1 cellular context compared by ENCODE assay signal in the genomic region with DNA sequence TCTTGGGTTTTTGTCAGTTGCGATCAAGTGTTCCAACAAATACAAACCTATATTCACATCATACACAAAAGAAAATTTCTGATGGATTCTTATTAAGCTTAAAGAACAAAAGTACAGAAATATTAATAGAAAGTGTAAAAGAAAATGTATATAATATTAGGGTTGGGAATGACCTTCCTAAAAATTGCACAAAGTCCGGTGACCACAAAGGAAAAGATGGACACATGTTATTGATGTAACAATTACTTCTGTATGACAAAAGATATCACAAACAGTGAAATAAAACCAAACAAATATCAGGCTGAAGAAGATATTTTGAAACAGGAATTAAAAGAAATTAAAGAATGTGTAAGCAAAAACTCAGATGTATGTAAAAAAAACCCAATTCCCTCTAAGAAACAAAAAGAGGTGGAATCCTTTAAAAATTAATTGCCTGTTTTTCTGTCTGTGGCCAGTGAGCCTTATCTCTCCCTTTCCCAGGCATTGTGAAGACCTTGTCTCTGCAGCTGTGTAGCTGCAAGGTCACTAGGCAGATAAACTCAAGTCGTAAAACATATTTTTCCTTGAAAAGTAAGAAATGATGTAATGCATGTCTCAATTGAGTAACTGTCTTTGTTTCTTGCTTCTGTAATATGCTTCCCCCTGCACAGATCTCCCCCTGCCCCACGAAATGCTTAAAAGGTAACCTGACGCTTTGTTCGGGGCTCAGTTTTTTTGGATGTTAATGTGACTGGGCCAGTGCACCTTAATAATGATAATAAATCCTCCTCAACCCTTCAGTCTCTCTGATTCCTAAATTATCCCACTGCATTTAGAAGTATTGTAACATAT.
TF ChIP-seq lines count a peak whose summit lies in the region.

No MANE protein-coding gene starts in this region.

TF ChIP-seq in K562, 482 proteins besides CTCF, POLR2A, EP300 and RAD21 (continues in another document):
- TF ChIP-seq ZNF316 (IDR thresholded peaks at IDR 0.05) (peak; percentile 66), SP1 (CRISPR knock-in tag; IDR thresholded peaks at IDR 0.05) (peak; percentile 58), CEBPG (CRISPR knock-in tag; IDR thresholded peaks at IDR 0.05) (peak; percentile 95), CEBPG (tag; conservative IDR thresholded peaks at IDR 0.05 in 1 of 2, IDR thresholded peaks at IDR 0.05 in 1 of 2) (peak; percentile 95 to 98), CCNT2 (IDR thresholded peaks at IDR 0.05; ENCODE audit: borderline replicate concordance, extremely low read depth, insufficient read length, low read depth, low read length) (peak; percentile 71), BCOR (IDR thresholded peaks at IDR 0.05) (peak; percentile 67), ZFPM2 (CRISPR knock-in tag; IDR thresholded peaks at IDR 0.05) (no peak), ZSCAN32 (CRISPR knock-in tag; IDR thresholded peaks at IDR 0.05) (peak; percentile 80; the same call in 1 of the 2 replicates), PHB2 (IDR thresholded peaks at IDR 0.05; ENCODE audit: low read depth) (no peak), MAZ (CRISPR knock-in tag; conservative IDR thresholded peaks at IDR 0.05 in 1 of 2, IDR thresholded peaks at IDR 0.05 in 1 of 2) (no peak; a peak in 1 of 4 replicates), ZNF384 (IDR thresholded peaks at IDR 0.05; ENCODE audit: low read depth, low read length) (no peak), SMARCA4 (IDR thresholded peaks at IDR 0.05) (peak; percentile 97), RBBP5 (IDR thresholded peaks at IDR 0.05; ENCODE audit: borderline replicate concordance, insufficient read depth, low read length, poor library complexity, severe bottlenecking) (no peak), ZZZ3 (IDR thresholded peaks at IDR 0.05) (no peak), ZNF121 (CRISPR knock-in tag; conservative IDR thresholded peaks at IDR 0.05) (no peak), TAF7 (tag; IDR thresholded peaks at IDR 0.05) (peak; percentile 5; the same call in 1 of the 2 replicates), ZBTB8A (IDR thresholded peaks at IDR 0.05; ENCODE audit: partially characterized antibody) (no peak), TEAD1 (CRISPR knock-in tag; IDR thresholded peaks at IDR 0.05) (peak in 1 of 2 experiments; percentile 2; a peak in 2 of 4 replicates), RBM25 (IDR thresholded peaks at IDR 0.05; ENCODE audit: low read depth, low read length, severe bottlenecking) (no peak), TBL1XR1 (IDR thresholded peaks at IDR 0.05; ENCODE audit: low read length in 2 of 2) (peak; percentile 65 to 96; a peak in 2 of 4 replicates), ZKSCAN8 (CRISPR knock-in tag; IDR thresholded peaks at IDR 0.05) (peak; percentile 61; the same call in 1 of the 2 replicates), EZH2 (IDR thresholded peaks at IDR 0.05; ENCODE audit: borderline replicate concordance, low read depth, low read length) (no peak), YY1 (IDR thresholded peaks at IDR 0.05; ENCODE audit: borderline replicate concordance in 1 of 3, control insufficient read depth in 1 of 3, extremely low read depth in 1 of 3, insufficient read depth in 3 of 3, insufficient read length in 1 of 3, insufficient replicate concordance in 2 of 3, low read depth in 1 of 3, low read length in 2 of 3) (no peak), TGIF2 (CRISPR knock-in tag; IDR thresholded peaks at IDR 0.05) (no peak), NFE2 (IDR thresholded peaks at IDR 0.05; ENCODE audit: low read depth) (peak; percentile 70), NR2C1 (IDR thresholded peaks at IDR 0.05) (peak; percentile 50; the same call in 1 of the 2 replicates), NR2C1 (tag; IDR thresholded peaks at IDR 0.05) (peak; percentile 72), NR2F6 (CRISPR knock-in tag; IDR thresholded peaks at IDR 0.05) (no peak), HSF4 (CRISPR knock-in tag; IDR thresholded peaks at IDR 0.05; ENCODE audit: borderline replicate concordance) (no peak), RCOR1 (IDR thresholded peaks at IDR 0.05; ENCODE audit: borderline replicate concordance in 1 of 2, low read depth in 2 of 2, low read length in 2 of 2) (peak; percentile 48 to 91; a peak in 3 of 4 replicates)
- TF ChIP-seq, protein P1, sequence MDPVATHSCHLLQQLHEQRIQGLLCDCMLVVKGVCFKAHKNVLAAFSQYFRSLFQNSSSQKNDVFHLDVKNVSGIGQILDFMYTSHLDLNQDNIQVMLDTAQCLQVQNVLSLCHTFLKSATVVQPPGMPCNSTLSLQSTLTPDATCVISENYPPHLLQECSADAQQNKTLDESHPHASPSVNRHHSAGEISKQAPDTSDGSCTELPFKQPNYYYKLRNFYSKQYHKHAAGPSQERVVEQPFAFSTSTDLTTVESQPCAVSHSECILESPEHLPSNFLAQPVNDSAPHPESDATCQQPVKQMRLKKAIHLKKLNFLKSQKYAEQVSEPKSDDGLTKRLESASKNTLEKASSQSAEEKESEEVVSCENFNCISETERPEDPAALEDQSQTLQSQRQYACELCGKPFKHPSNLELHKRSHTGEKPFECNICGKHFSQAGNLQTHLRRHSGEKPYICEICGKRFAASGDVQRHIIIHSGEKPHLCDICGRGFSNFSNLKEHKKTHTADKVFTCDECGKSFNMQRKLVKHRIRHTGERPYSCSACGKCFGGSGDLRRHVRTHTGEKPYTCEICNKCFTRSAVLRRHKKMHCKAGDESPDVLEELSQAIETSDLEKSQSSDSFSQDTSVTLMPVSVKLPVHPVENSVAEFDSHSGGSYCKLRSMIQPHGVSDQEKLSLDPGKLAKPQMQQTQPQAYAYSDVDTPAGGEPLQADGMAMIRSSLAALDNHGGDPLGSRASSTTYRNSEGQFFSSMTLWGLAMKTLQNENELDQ (CRISPR knock-in tag; IDR thresholded peaks at IDR 0.05; ENCODE audit: borderline replicate concordance) = no peak
- TF ChIP-seq, protein P2, sequence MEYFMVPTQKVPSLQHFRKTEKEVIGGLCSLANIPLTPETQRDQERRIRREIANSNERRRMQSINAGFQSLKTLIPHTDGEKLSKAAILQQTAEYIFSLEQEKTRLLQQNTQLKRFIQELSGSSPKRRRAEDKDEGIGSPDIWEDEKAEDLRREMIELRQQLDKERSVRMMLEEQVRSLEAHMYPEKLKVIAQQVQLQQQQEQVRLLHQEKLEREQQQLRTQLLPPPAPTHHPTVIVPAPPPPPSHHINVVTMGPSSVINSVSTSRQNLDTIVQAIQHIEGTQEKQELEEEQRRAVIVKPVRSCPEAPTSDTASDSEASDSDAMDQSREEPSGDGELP (CRISPR knock-in tag; IDR thresholded peaks at IDR 0.05; ENCODE audit: borderline replicate concordance) = peak; percentile 87
- TF ChIP-seq, protein P3, sequence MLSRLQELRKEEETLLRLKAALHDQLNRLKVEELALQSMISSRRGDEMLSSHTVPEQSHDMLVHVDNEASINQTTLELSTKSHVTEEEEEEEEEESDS (CRISPR knock-in tag; IDR thresholded peaks at IDR 0.05) = no peak
- TF ChIP-seq, protein P4, sequence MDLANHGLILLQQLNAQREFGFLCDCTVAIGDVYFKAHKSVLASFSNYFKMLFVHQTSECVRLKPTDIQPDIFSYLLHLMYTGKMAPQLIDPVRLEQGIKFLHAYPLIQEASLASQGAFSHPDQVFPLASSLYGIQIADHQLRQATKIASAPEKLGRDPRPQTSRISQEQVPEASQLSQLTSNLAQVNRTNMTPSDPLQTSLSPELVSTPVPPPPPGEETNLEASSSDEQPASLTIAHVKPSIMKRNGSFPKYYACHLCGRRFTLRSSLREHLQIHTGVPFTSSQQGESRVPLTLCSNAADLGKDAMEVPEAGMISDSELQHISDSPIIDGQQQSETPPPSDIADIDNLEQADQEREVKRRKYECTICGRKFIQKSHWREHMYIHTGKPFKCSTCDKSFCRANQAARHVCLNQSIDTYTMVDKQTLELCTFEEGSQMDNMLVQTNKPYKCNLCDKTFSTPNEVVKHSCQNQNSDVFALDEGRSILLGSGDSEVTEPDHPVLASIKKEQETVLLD (IDR thresholded peaks at IDR 0.05) = peak; percentile 37; the same call in 1 of the 2 replicates
- TF ChIP-seq, protein P5, sequence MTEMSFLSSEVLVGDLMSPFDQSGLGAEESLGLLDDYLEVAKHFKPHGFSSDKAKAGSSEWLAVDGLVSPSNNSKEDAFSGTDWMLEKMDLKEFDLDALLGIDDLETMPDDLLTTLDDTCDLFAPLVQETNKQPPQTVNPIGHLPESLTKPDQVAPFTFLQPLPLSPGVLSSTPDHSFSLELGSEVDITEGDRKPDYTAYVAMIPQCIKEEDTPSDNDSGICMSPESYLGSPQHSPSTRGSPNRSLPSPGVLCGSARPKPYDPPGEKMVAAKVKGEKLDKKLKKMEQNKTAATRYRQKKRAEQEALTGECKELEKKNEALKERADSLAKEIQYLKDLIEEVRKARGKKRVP (CRISPR knock-in tag; IDR thresholded peaks at IDR 0.05) = peak; percentile 91
- TF ChIP-seq, protein P6, sequence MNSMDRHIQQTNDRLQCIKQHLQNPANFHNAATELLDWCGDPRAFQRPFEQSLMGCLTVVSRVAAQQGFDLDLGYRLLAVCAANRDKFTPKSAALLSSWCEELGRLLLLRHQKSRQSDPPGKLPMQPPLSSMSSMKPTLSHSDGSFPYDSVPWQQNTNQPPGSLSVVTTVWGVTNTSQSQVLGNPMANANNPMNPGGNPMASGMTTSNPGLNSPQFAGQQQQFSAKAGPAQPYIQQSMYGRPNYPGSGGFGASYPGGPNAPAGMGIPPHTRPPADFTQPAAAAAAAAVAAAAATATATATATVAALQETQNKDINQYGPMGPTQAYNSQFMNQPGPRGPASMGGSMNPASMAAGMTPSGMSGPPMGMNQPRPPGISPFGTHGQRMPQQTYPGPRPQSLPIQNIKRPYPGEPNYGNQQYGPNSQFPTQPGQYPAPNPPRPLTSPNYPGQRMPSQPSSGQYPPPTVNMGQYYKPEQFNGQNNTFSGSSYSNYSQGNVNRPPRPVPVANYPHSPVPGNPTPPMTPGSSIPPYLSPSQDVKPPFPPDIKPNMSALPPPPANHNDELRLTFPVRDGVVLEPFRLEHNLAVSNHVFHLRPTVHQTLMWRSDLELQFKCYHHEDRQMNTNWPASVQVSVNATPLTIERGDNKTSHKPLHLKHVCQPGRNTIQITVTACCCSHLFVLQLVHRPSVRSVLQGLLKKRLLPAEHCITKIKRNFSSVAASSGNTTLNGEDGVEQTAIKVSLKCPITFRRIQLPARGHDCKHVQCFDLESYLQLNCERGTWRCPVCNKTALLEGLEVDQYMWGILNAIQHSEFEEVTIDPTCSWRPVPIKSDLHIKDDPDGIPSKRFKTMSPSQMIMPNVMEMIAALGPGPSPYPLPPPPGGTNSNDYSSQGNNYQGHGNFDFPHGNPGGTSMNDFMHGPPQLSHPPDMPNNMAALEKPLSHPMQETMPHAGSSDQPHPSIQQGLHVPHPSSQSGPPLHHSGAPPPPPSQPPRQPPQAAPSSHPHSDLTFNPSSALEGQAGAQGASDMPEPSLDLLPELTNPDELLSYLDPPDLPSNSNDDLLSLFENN (IDR thresholded peaks at IDR 0.05; ENCODE audit: low read depth in 2 of 2, low read length in 2 of 2) = peak in 1 of 2 experiments; percentile 89; a peak in 2 of 4 replicates
- TF ChIP-seq, protein P7, sequence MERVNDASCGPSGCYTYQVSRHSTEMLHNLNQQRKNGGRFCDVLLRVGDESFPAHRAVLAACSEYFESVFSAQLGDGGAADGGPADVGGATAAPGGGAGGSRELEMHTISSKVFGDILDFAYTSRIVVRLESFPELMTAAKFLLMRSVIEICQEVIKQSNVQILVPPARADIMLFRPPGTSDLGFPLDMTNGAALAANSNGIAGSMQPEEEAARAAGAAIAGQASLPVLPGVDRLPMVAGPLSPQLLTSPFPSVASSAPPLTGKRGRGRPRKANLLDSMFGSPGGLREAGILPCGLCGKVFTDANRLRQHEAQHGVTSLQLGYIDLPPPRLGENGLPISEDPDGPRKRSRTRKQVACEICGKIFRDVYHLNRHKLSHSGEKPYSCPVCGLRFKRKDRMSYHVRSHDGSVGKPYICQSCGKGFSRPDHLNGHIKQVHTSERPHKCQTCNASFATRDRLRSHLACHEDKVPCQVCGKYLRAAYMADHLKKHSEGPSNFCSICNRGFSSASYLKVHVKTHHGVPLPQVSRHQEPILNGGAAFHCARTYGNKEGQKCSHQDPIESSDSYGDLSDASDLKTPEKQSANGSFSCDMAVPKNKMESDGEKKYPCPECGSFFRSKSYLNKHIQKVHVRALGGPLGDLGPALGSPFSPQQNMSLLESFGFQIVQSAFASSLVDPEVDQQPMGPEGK (CRISPR knock-in tag; IDR thresholded peaks at IDR 0.05; ENCODE audit: borderline replicate concordance) = peak; percentile 58; the same call in 1 of the 2 replicates
- TF ChIP-seq, protein P8, sequence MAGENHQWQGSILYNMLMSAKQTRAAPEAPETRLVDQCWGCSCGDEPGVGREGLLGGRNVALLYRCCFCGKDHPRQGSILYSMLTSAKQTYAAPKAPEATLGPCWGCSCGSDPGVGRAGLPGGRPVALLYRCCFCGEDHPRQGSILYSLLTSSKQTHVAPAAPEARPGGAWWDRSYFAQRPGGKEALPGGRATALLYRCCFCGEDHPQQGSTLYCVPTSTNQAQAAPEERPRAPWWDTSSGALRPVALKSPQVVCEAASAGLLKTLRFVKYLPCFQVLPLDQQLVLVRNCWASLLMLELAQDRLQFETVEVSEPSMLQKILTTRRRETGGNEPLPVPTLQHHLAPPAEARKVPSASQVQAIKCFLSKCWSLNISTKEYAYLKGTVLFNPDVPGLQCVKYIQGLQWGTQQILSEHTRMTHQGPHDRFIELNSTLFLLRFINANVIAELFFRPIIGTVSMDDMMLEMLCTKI (IDR thresholded peaks at IDR 0.05; ENCODE audit: partially characterized antibody) = no peak
- TF ChIP-seq, protein P9, sequence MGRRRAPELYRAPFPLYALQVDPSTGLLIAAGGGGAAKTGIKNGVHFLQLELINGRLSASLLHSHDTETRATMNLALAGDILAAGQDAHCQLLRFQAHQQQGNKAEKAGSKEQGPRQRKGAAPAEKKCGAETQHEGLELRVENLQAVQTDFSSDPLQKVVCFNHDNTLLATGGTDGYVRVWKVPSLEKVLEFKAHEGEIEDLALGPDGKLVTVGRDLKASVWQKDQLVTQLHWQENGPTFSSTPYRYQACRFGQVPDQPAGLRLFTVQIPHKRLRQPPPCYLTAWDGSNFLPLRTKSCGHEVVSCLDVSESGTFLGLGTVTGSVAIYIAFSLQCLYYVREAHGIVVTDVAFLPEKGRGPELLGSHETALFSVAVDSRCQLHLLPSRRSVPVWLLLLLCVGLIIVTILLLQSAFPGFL (CRISPR knock-in tag; IDR thresholded peaks at IDR 0.05) = no peak
- TF ChIP-seq, protein P10, sequence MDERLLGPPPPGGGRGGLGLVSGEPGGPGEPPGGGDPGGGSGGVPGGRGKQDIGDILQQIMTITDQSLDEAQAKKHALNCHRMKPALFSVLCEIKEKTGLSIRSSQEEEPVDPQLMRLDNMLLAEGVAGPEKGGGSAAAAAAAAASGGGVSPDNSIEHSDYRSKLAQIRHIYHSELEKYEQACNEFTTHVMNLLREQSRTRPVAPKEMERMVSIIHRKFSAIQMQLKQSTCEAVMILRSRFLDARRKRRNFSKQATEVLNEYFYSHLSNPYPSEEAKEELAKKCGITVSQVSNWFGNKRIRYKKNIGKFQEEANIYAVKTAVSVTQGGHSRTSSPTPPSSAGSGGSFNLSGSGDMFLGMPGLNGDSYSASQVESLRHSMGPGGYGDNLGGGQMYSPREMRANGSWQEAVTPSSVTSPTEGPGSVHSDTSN (CRISPR knock-in tag; IDR thresholded peaks at IDR 0.05; ENCODE audit: low read depth) = no peak
- TF ChIP-seq, protein P10 (tag; conservative IDR thresholded peaks at IDR 0.05; ENCODE audit: low read depth) = peak; percentile 91
